Comparison of ENCODE assay signal across 8 cellular contexts in genomic region chr1:161038523-161039153, GRCh38. TPM values are rescaled to one million over a fixed set of nuclear protein-coding genes. Genes with fewer than 3 reads are reported as not detected.
A peak's percentile ranks its signal among the peaks of the same experiment; 100 is the strongest.
DNase-seq lines count a peak whose midpoint lies in the region; ATAC-seq, FAIRE-seq and TF ChIP-seq lines count a peak whose summit lies in the region.

A gene with protein sequence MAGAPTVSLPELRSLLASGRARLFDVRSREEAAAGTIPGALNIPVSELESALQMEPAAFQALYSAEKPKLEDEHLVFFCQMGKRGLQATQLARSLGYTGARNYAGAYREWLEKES (minus strand): TSS chr1:161038964. CDS start chr1:161038889, 75 bp downstream.

- peak; percentile 81 for ATAC-seq in GM21360 (IDR thresholded peaks at IDR 0.05; ENCODE audit: unreplicated experiment)

- peak within 1 kb of the TSS; percentile 5 for H3K9ac ChIP-seq in adipocyte (ENCODE audit: low read length)

- no peak for FAIRE-seq in small intestine (lab: Jason Lieb, UNC)

- no peaks in the 10 kb centered on the region for H3K9me3 ChIP-seq in adipocyte (ENCODE audit: control insufficient read depth, low read length)
- no peaks in the 10 kb centered on the region for H3K9me3 ChIP-seq in iPS-18c (ENCODE audit: control insufficient read depth, insufficient read depth, low read length)
- H3K9me3 ChIP-seq in small intestine (ENCODE audit: control insufficient read depth, low read depth), result no peaks in the 10 kb centered on the region
- no peaks in the 10 kb centered on the region for H3K9me3 ChIP-seq in BE2C

- no peak for TF ChIP-seq EP300 in Ishikawa (IDR thresholded peaks at IDR 0.05; ENCODE audit: borderline replicate concordance)

- H3K27me3 ChIP-seq in adipocyte (replicated peaks; ENCODE audit: control insufficient read depth, insufficient read depth, low read length), result no peaks in the 10 kb centered on the region
- no peaks in the 10 kb centered on the region for H3K27me3 ChIP-seq in small intestine (ENCODE audit: control insufficient read depth in 2 of 2, insufficient read depth in 2 of 2, low read length in 2 of 2)
- no peaks in the 10 kb centered on the region for H3K27me3 ChIP-seq in BE2C

- no peak within 1 kb of the TSS for H3K4me3 ChIP-seq in adipocyte (ENCODE audit: low read length)
- peak within 1 kb of the TSS; percentile 87 for H3K4me3 ChIP-seq in iPS-18c (ENCODE audit: insufficient read depth, low read depth, low read length)
- peak within 1 kb of the TSS; percentile 68 to 81 for H3K4me3 ChIP-seq in small intestine (ENCODE audit: low read depth in 1 of 2, low read length in 2 of 2)
- no peak within 1 kb of the TSS for H3K4me3 ChIP-seq in BE2C (ENCODE audit: low read depth, low read length)

- WGBS in small intestine, 3 donors, result 5 to 18% (median 5%) methylated on average over 41 to 54 of the region's 54 CpGs

- DNase-seq in COR-L47 (lab: John Stamatoyannopoulos, UW) (peak; percentile 76), T follicular helper cell (ENCODE audit: low read depth) (peak; percentile 80), adipocyte (ENCODE audit: low read depth) (no peak), small intestine (peak; percentile 89), BE2C (no peak)

- H3K36me3 ChIP-seq in adipocyte (ENCODE audit: control insufficient read depth, insufficient read depth, low read length, severe bottlenecking), result peaks cover 50% of the 10 kb centered on the region
- H3K36me3 ChIP-seq in small intestine (ENCODE audit: control insufficient read depth in 2 of 2, insufficient read depth in 2 of 2, low read length in 2 of 2), result peaks cover 3 to 21% of the 10 kb centered on the region in 2 donors
- H3K36me3 ChIP-seq in BE2C, result peaks cover 41% of the 10 kb centered on the region

- peak within 1 kb of the TSS; percentile 89 to 92 for H3K27ac ChIP-seq in small intestine (ENCODE audit: low read depth in 1 of 2, low read length in 1 of 2)

- H3K4me1 ChIP-seq in adipocyte (ENCODE audit: control insufficient read depth, insufficient read depth, low read length) (peaks cover 4% of the 10 kb centered on the region), small intestine (ENCODE audit: control insufficient read depth in 2 of 2, insufficient read depth in 1 of 2, low read depth in 1 of 2, low read length in 1 of 2) (peaks cover 0 to 2% of the 10 kb centered on the region in 2 donors), BE2C (no peaks in the 10 kb centered on the region)

- no peak for TF ChIP-seq CTCF in BE2C (IDR thresholded peaks at IDR 0.05; ENCODE audit: low read depth, low read length)

- TF ChIP-seq RAD21 in Ishikawa (IDR thresholded peaks at IDR 0.05; ENCODE audit: low read depth), result no peak

TF ChIP-seq in Ishikawa, 13 proteins besides CTCF, POLR2A, EP300 and RAD21:
- TF ChIP-seq CEBPB (IDR thresholded peaks at IDR 0.05) (peak; percentile 17; the same call in 1 of the 2 replicates), CREB1 (IDR thresholded peaks at IDR 0.05; ENCODE audit: low read depth) (no peak), ZBTB7A (IDR thresholded peaks at IDR 0.05; ENCODE audit: low read depth) (peak; percentile 27; the same call in 1 of the 2 replicates), FOXM1 (IDR thresholded peaks at IDR 0.05; ENCODE audit: borderline replicate concordance, low read depth) (no peak), MAX (IDR thresholded peaks at IDR 0.05) (no peak; the same call in none of the 2 replicates), REST (IDR thresholded peaks at IDR 0.05; ENCODE audit: low read depth) (no peak), NFIC (IDR thresholded peaks at IDR 0.05) (peak; percentile 21; the same call in 1 of the 2 replicates), TCF12 (IDR thresholded peaks at IDR 0.05; ENCODE audit: low read depth) (peak; percentile 56), EGR1 (IDR thresholded peaks at IDR 0.05) (peak; percentile 98), TAF1 (IDR thresholded peaks at IDR 0.05; ENCODE audit: low read depth) (peak; percentile 66), YY1 (IDR thresholded peaks at IDR 0.05; ENCODE audit: low read depth) (peak; percentile 34), TEAD4 (IDR thresholded peaks at IDR 0.05) (peak; percentile 22; the same call in 1 of the 2 replicates)
- TF ChIP-seq, protein P1, sequence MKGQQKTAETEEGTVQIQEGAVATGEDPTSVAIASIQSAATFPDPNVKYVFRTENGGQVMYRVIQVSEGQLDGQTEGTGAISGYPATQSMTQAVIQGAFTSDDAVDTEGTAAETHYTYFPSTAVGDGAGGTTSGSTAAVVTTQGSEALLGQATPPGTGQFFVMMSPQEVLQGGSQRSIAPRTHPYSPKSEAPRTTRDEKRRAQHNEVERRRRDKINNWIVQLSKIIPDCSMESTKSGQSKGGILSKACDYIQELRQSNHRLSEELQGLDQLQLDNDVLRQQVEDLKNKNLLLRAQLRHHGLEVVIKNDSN (IDR thresholded peaks at IDR 0.05), result no peak

RNA-seq across cellular contexts. Expression of the gene that starts here (rescaled TPM):
- polyA plus RNA-seq in small intestine, result 100 to 1,000 TPM in 2 of 3 donors, 10 to 100 TPM in 1; 65.8 to 185 (median 115) TPM
- polyA plus RNA-seq in BE2C (2012; ENCODE audit: insufficient read depth, insufficient read length, low read depth), result not detected

Comparison
In these comparisons a context has a peak if more than half of its experiments do, and no peak if none do; other contexts are left out.
1. DNase-seq: peak in COR-L47 (single experiment), T follicular helper cell (single experiment) and small intestine (single experiment); none in adipocyte (single experiment) and BE2C (single experiment).
2. H3K4me3 ChIP-seq: peak in iPS-18c (single experiment) and small intestine (2 of 2); none in adipocyte (single experiment) and BE2C (single experiment).